ENCODE assay signal across 8 cellular contexts in the genomic region with DNA sequence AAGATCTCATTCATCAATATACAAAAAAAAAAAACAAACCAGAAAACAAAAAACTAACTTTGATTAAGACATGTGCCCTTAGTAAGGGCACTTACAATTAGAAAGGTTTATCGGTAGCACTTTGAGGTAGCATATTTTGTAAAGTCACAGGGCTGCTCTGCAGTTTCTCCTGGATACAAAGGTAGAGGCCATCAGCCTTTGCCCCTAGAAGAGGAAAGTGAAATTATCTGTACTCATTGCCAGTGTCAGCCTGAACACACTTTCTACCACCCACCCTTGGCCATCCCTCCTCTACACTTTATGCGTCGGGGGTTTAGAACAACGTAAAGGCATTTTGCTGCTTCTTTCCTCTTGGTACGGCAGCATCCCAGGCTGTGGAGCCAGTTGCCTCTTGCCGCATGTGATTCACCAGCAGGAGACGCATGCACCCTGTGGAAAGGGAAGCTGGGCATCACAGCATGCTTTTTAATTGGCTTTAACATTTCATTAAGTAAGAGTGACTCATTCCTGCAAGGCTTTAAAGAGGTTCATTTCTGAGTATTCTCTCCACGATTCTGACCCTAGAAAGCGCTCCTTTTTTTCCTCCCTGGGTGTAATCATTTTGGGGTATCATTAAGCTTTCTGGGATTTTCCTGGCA.
DNase-seq lines count a peak whose midpoint lies in the region; ATAC-seq and TF ChIP-seq lines count a peak whose summit lies in the region.

No MANE protein-coding gene starts in this region.

- no peaks in the 10 kb centered on the region for H3K27me3 Mint-ChIP-seq in activated CD8-positive, alpha-beta memory T cell treated with anti-CD3 and anti-CD28 coated beads, Interleukin-2, amount 10 ng/mL, durations not matched to agents 7 days and 5 days
- no peaks in the 10 kb centered on the region for H3K27me3 Mint-ChIP-seq in activated B cell treated with CpG ODN at 0.5 μM for 24 hours

- H3K36me3 ChIP-seq in hepatocyte (replicated peaks; ENCODE audit: insufficient read depth, low read depth) = no peaks in the 10 kb centered on the region

- H3K36me3 Mint-ChIP-seq in activated CD8-positive, alpha-beta memory T cell treated with anti-CD3 and anti-CD28 coated beads, Interleukin-2, amount 10 ng/mL, durations not matched to agents 7 days and 5 days = peaks cover 46% of the 10 kb centered on the region
- peaks cover 20% of the 10 kb centered on the region for H3K36me3 Mint-ChIP-seq in activated B cell treated with CpG ODN at 0.5 μM for 24 hours (ENCODE audit: low read depth)

- DNase-seq in activated CD8-positive, alpha-beta memory T cell treated with anti-CD3 and anti-CD28 coated beads, Interleukin-2, amount 10 ng/mL, durations not matched to agents 7 days and 5 days = no peak
- no peak for DNase-seq in activated CD8-positive, alpha-beta memory T cell treated with anti-CD3 and anti-CD28 coated beads, Interleukin-2, amount 50 U/mL, for 4 hours
- DNase-seq in activated B cell treated with CpG ODN at 0.5 μM for 24 hours (no peak), hepatocyte (ENCODE audit: low spot score) (peak; percentile 28), superior temporal gyrus (ENCODE audit: extremely low spot score) (peak; percentile 25), NCI-H1436 (lab: John Stamatoyannopoulos, UW) (no peak)
- no peak for DNase-seq in activated naive CD4-positive, alpha-beta T cell (lab: John Stamatoyannopoulos, UW)

- H3K9me3 ChIP-seq in hepatocyte (ENCODE audit: low read depth) = no peaks in the 10 kb centered on the region

- TF ChIP-seq CTCF in activated B cell treated with CpG ODN at 0.5 μM for 24 hours (IDR thresholded peaks at IDR 0.05) (no peak), hepatocyte (IDR thresholded peaks at IDR 0.05; ENCODE audit: poor library complexity) (peak; percentile 34)

- intact Hi-C loops in activated B cell treated with CpG ODN at 0.5 μM for 24 hours (cut with micrococcal nuclease) = loop anchor here (2.0 to 5.0 kb wide), 2 partner anchors 34 to 85 kb away; partner anchors contain the start of gene CEMIP2

- peak overlapping the region; percentile 12 for H3K27ac ChIP-seq in hepatocyte

- H3K4me3 Mint-ChIP-seq in activated CD8-positive, alpha-beta memory T cell treated with anti-CD3 and anti-CD28 coated beads, Interleukin-2, amount 10 ng/mL, durations not matched to agents 7 days and 5 days = no peak overlapping the region
- no peak overlapping the region for H3K4me3 Mint-ChIP-seq in activated B cell treated with CpG ODN at 0.5 μM for 24 hours

- H3K9me3 Mint-ChIP-seq in activated CD8-positive, alpha-beta memory T cell treated with anti-CD3 and anti-CD28 coated beads, Interleukin-2, amount 10 ng/mL, durations not matched to agents 7 days and 5 days (ENCODE audit: low read depth) = no peaks in the 10 kb centered on the region
- H3K9me3 Mint-ChIP-seq in activated B cell treated with CpG ODN at 0.5 μM for 24 hours = no peaks in the 10 kb centered on the region

- no peaks in the 10 kb centered on the region for H3K27me3 ChIP-seq in hepatocyte

- no peaks in the 10 kb centered on the region for H4K20me1 ChIP-seq in hepatocyte (ENCODE audit: insufficient read depth, poor library complexity, severe bottlenecking)

- POLR2A ChIA-PET in activated B cell treated with CpG ODN at 0.5 μM for 24 hours (lab: Charles Lee) = interaction anchor here (0.7 kb wide), 1 partner anchor 15 kb away, joined by 3 read pairs; no protein-coding TSS in a partner anchor

- peaks cover 42% of the 10 kb centered on the region for H3K4me1 ChIP-seq in hepatocyte (ENCODE audit: insufficient read depth)

- peak overlapping the region; percentile 78 for H3K27ac Mint-ChIP-seq in activated CD8-positive, alpha-beta memory T cell treated with anti-CD3 and anti-CD28 coated beads, Interleukin-2, amount 10 ng/mL, durations not matched to agents 7 days and 5 days
- H3K27ac Mint-ChIP-seq in activated B cell treated with CpG ODN at 0.5 μM for 24 hours = peak overlapping the region; percentile 27

- no peak overlapping the region for H2AFZ ChIP-seq in hepatocyte

- CTCF ChIA-PET in activated CD8-positive, alpha-beta memory T cell treated with anti-CD3 and anti-CD28 coated beads, Interleukin-2, amount 10 ng/mL, durations not matched to agents 7 days and 5 days (lab: Charles Lee) = interaction anchor here (0.7 to 2.8 kb wide), 4 partner anchors 30 to 110 kb away, joined by 3 to 12 read pairs (median 7); no protein-coding TSS in a partner anchor
- CTCF ChIA-PET in activated B cell treated with CpG ODN at 0.5 μM for 24 hours (lab: Charles Lee) = no interaction called here

- H3K4me3 ChIP-seq in hepatocyte = no peak overlapping the region

- H3K9me2 ChIP-seq in hepatocyte (replicated peaks; ENCODE audit: insufficient read depth) = no peaks in the 10 kb centered on the region

- no peaks in the 10 kb centered on the region for H3K79me2 ChIP-seq in hepatocyte

- no peak for ATAC-seq in activated CD8-positive, alpha-beta memory T cell treated with anti-CD3 and anti-CD28 coated beads, Interleukin-2, amount 10 ng/mL, durations not matched to agents 7 days and 5 days
- ATAC-seq in activated B cell treated with CpG ODN at 0.5 μM for 24 hours (ENCODE audit: low read depth) = no peak
- ATAC-seq in HG03520 (IDR thresholded peaks at IDR 0.05; ENCODE audit: unreplicated experiment) = no peak

- WGBS in hepatocyte (ENCODE audit: low lambda C conversion rate, missing lambda C conversion rate) = 66% methylated on average over 9 of the region's 9 CpGs

- peaks cover 32% of the 10 kb centered on the region for H3K4me1 Mint-ChIP-seq in activated CD8-positive, alpha-beta memory T cell treated with anti-CD3 and anti-CD28 coated beads, Interleukin-2, amount 10 ng/mL, durations not matched to agents 7 days and 5 days
- H3K4me1 Mint-ChIP-seq in activated B cell treated with CpG ODN at 0.5 μM for 24 hours = peaks cover 74% of the 10 kb centered on the region

- no peak overlapping the region for H3K4me2 ChIP-seq in hepatocyte

Comparison
In these comparisons a context has a peak if more than half of its experiments do, and no peak if none do; other contexts are left out.
1. DNase-seq: peak in hepatocyte (single experiment) and superior temporal gyrus (single experiment); none in activated CD8-positive, alpha-beta memory T cell treated with anti-CD3 and anti-CD28 coated beads, Interleukin-2, amount 10 ng/mL, durations not matched to agents 7 days and 5 days (single experiment), activated CD8-positive, alpha-beta memory T cell treated with anti-CD3 and anti-CD28 coated beads, Interleukin-2, amount 50 U/mL, for 4 hours (single experiment), activated B cell treated with CpG ODN at 0.5 μM for 24 hours (single experiment), NCI-H1436 (single experiment) and activated naive CD4-positive, alpha-beta T cell (0 of 4).